8 cellular contexts compared by ENCODE assay signal in genomic region chr6:82363368-82364086, GRCh38. TPM values are rescaled to one million over a fixed set of nuclear protein-coding genes. Genes with fewer than 3 reads are reported as not detected.
DNase-seq lines count a peak whose midpoint lies in the region; ATAC-seq and TF ChIP-seq lines count a peak whose summit lies in the region.

Gene TPBG, plus strand, starts transcription at chr6:82363817. Its CDS starts 1,145 bp downstream, at chr6:82364962.

- H3K9ac ChIP-seq in endodermal cell (ENCODE audit: extremely low read depth, low read length, poor library complexity, severe bottlenecking) = peak within 1 kb of the TSS; percentile 63

- peak; percentile 81 for TF ChIP-seq CTCF in endodermal cell (conservative IDR thresholded peaks at IDR 0.05)

- peak within 1 kb of the TSS; percentile 94 for H3K27ac Mint-ChIP-seq in endodermal cell
- no peak within 1 kb of the TSS for H3K27ac Mint-ChIP-seq in memory B cell

- peaks cover 7% of the 10 kb centered on the region for H3K4me1 ChIP-seq in endodermal cell (ENCODE audit: control insufficient read depth, insufficient read depth, low read length)
- H3K4me1 ChIP-seq in thymus (ENCODE audit: control insufficient read depth, insufficient read depth, low read length) = no peaks in the 10 kb centered on the region

- H3K36me3 Mint-ChIP-seq in endodermal cell (ENCODE audit: low read depth) (peaks cover 10% of the 10 kb centered on the region), memory B cell (peaks cover 1% of the 10 kb centered on the region)

- H3K4me1 Mint-ChIP-seq in endodermal cell (peaks cover 21% of the 10 kb centered on the region), memory B cell (peaks cover 7% of the 10 kb centered on the region)

- H3K4me3 Mint-ChIP-seq in endodermal cell (peak within 1 kb of the TSS; percentile 99), memory B cell (peak within 1 kb of the TSS; percentile 80)

- H3K36me3 ChIP-seq in endodermal cell (ENCODE audit: control insufficient read depth, insufficient read depth, low read length) (peaks cover 14% of the 10 kb centered on the region), thymus (ENCODE audit: control insufficient read depth, insufficient read depth) (no peaks in the 10 kb centered on the region)

- H3K27ac ChIP-seq in endodermal cell (ENCODE audit: low read depth, low read length) (peak within 1 kb of the TSS; percentile 83), thymus (ENCODE audit: low read depth) (peak within 1 kb of the TSS; percentile 76)

- ATAC-seq in GM19452 (IDR thresholded peaks at IDR 0.05; ENCODE audit: unreplicated experiment) (peak; percentile 48), memory B cell (ENCODE audit: low read depth) (no peak)

- no peaks in the 10 kb centered on the region for H3K27me3 ChIP-seq in endodermal cell (ENCODE audit: control insufficient read depth, insufficient read depth, low read length, poor library complexity, severe bottlenecking)
- peaks cover 40% of the 10 kb centered on the region for H3K27me3 ChIP-seq in thymus (ENCODE audit: control insufficient read depth, insufficient read depth)

- H3K4me3 ChIP-seq in endodermal cell (ENCODE audit: low read length) = peak within 1 kb of the TSS; percentile 84
- H3K4me3 ChIP-seq in thymus (ENCODE audit: low read length) = peak within 1 kb of the TSS; percentile 37

- WGBS in endodermal cell (ENCODE audit: insufficient coverage in 1 of 2, insufficient read length in 1 of 2), 2 experiments = 0% methylated on average over 10 to 43 of the region's 43 CpGs
- WGBS in thymus = 3% methylated on average over 43 of the region's 43 CpGs

- H3K9me3 Mint-ChIP-seq in endodermal cell = no peaks in the 10 kb centered on the region
- peaks cover 1% of the 10 kb centered on the region for H3K9me3 Mint-ChIP-seq in memory B cell

- H3K9me3 ChIP-seq in endodermal cell (ENCODE audit: control insufficient read depth, low read length) (no peaks in the 10 kb centered on the region), thymus (ENCODE audit: control insufficient read depth) (no peaks in the 10 kb centered on the region)

- DNase-seq in Caki2 (ENCODE audit: low read depth) (peak; percentile 90), UCSD-AML1 (lab: John Stamatoyannopoulos, UW; ENCODE audit: unreplicated experiment) (peak; percentile 23), endodermal cell (peak; percentile 96), memory B cell (ENCODE audit: low spot score in 2 of 2) (no peak)
- DNase-seq in NK-92 treated with Interleukin-12 subunit alpha and Interleukin-12 subunit beta, amount 100 ng/mL, for 24 hours (lab: John Stamatoyannopoulos, UW) = no peak

- H3K27me3 Mint-ChIP-seq in endodermal cell (ENCODE audit: insufficient read depth) = peaks cover 14% of the 10 kb centered on the region
- H3K27me3 Mint-ChIP-seq in memory B cell = peaks cover 40% of the 10 kb centered on the region

- TF ChIP-seq RAD21 in Ishikawa (IDR thresholded peaks at IDR 0.05; ENCODE audit: low read depth) = no peak; the same call in 1 of the 2 replicates

- peak; percentile 41 for TF ChIP-seq EP300 in Ishikawa (IDR thresholded peaks at IDR 0.05; ENCODE audit: borderline replicate concordance)

- in situ Hi-C loops in Caki2 (cut with HindIII; ENCODE audit: low pct_unique_long_range_greater_than_20kb, low sequenced_read_pairs) = no loop called here

TF ChIP-seq in Ishikawa, 13 proteins besides CTCF, POLR2A, EP300 and RAD21:
- TF ChIP-seq FOXM1 (IDR thresholded peaks at IDR 0.05; ENCODE audit: borderline replicate concordance, low read depth) = no peak; the same call in 1 of the 2 replicates
- TF ChIP-seq CEBPB (IDR thresholded peaks at IDR 0.05) = no peak
- peak; percentile 43; the same call in 1 of the 2 replicates for TF ChIP-seq TEAD4 (IDR thresholded peaks at IDR 0.05)
- TF ChIP-seq, protein P1, sequence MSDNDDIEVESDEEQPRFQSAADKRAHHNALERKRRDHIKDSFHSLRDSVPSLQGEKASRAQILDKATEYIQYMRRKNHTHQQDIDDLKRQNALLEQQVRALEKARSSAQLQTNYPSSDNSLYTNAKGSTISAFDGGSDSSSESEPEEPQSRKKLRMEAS (IDR thresholded peaks at IDR 0.05) = peak; percentile 58
- peak; percentile 5; the same call in 1 of the 2 replicates for TF ChIP-seq TAF1 (IDR thresholded peaks at IDR 0.05; ENCODE audit: low read depth)
- TF ChIP-seq EGR1 (IDR thresholded peaks at IDR 0.05) = peak; percentile 30; the same call in 1 of the 2 replicates
- no peak for TF ChIP-seq REST (IDR thresholded peaks at IDR 0.05; ENCODE audit: low read depth)
- 0 out of 2 replicates have a peak, but pooled peaks have one; percentile 62 for TF ChIP-seq ZBTB7A (IDR thresholded peaks at IDR 0.05; ENCODE audit: low read depth)
- no peak for TF ChIP-seq CREB1 (IDR thresholded peaks at IDR 0.05; ENCODE audit: low read depth)
- TF ChIP-seq, protein P2, sequence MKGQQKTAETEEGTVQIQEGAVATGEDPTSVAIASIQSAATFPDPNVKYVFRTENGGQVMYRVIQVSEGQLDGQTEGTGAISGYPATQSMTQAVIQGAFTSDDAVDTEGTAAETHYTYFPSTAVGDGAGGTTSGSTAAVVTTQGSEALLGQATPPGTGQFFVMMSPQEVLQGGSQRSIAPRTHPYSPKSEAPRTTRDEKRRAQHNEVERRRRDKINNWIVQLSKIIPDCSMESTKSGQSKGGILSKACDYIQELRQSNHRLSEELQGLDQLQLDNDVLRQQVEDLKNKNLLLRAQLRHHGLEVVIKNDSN (IDR thresholded peaks at IDR 0.05) = no peak
- no peak for TF ChIP-seq TCF12 (IDR thresholded peaks at IDR 0.05; ENCODE audit: low read depth)

RNA-seq across cellular contexts. Expression of gene TPBG, which starts in this region (rescaled TPM):
- 26.5 and 28.9 TPM in 2 replicates for total RNA-seq in Caki2 (2014; rRNA removed; shearing (Covaris generic); ENCODE audit: low replicate concordance)
- 10 to 100 TPM; 34.0 to 39.1 TPM for total RNA-seq in endodermal cell
- polyA plus RNA-seq in endodermal cell (2013, experiment 1 of 2) = 207 TPM
- 174 TPM for polyA plus RNA-seq in endodermal cell (2013, experiment 2 of 2)
- polyA plus RNA-seq in thymus = 21.8 TPM

Comparison
In these comparisons a context has a peak if more than half of its experiments do, and no peak if none do; other contexts are left out.
1. DNase-seq: peak in Caki2 (single experiment), UCSD-AML1 (single experiment) and endodermal cell (single experiment); none in memory B cell (0 of 2) and NK-92 treated with Interleukin-12 subunit alpha and Interleukin-12 subunit beta, amount 100 ng/mL, for 24 hours (single experiment).